In genomic region chr16:10895053-10895946, GRCh38 we compare ENCODE assay signal across 1 cellular context.
TF ChIP-seq lines count a peak whose summit lies in the region.

No MANE protein-coding gene starts in this region.

TF ChIP-seq in HepG2, 621 proteins besides CTCF, POLR2A, EP300 and RAD21 (continued from another document and continues in another):
- TF ChIP-seq ARID3A (IDR thresholded peaks at IDR 0.05; ENCODE audit: low read depth, low read length) (no peak), PHF20 (CRISPR knock-in tag; IDR thresholded peaks at IDR 0.05) (peak; percentile 53; the same call in 1 of the 2 replicates), IKZF1 (IDR thresholded peaks at IDR 0.05) (no peak), WIZ (CRISPR knock-in tag; IDR thresholded peaks at IDR 0.05) (peak; percentile 99), ZNF704 (CRISPR knock-in tag; IDR thresholded peaks at IDR 0.05; ENCODE audit: borderline replicate concordance) (peak; percentile 90; the same call in 1 of the 2 replicates), ZNF563 (CRISPR knock-in tag; IDR thresholded peaks at IDR 0.05) (peak; percentile 92; the same call in 1 of the 2 replicates), ZFP82 (CRISPR knock-in tag; IDR thresholded peaks at IDR 0.05; ENCODE audit: borderline replicate concordance) (no peak), GZF1 (CRISPR knock-in tag; IDR thresholded peaks at IDR 0.05) (peak; percentile 87), ZNF777 (CRISPR knock-in tag; IDR thresholded peaks at IDR 0.05) (peak; percentile 66; the same call in 1 of the 2 replicates), ZNF33B (CRISPR knock-in tag; IDR thresholded peaks at IDR 0.05) (0 out of 2 replicates have a peak, but pooled peaks have one; percentile 69), MIXL1 (CRISPR knock-in tag; IDR thresholded peaks at IDR 0.05) (peak; percentile 80; the same call in 1 of the 2 replicates), PRMT3 (CRISPR knock-in tag; IDR thresholded peaks at IDR 0.05; ENCODE audit: borderline replicate concordance, low read depth) (peak; percentile 87; the same call in 1 of the 2 replicates), MAFK (conservative IDR thresholded peaks at IDR 0.05 in 1 of 2, IDR thresholded peaks at IDR 0.05 in 1 of 2; ENCODE audit: low read length in 2 of 2) (peak; percentile 2 to 20; a peak in 2 of 4 replicates), THAP9 (CRISPR knock-in tag; IDR thresholded peaks at IDR 0.05; ENCODE audit: borderline replicate concordance) (peak; percentile 60; the same call in 1 of the 2 replicates), RFXANK (CRISPR knock-in tag; IDR thresholded peaks at IDR 0.05) (peak; percentile 87; the same call in 1 of the 2 replicates), MED13 (CRISPR knock-in tag; IDR thresholded peaks at IDR 0.05) (peak; percentile 84), CAMTA2 (CRISPR knock-in tag; IDR thresholded peaks at IDR 0.05; ENCODE audit: borderline replicate concordance) (peak; percentile 95; the same call in 1 of the 2 replicates), ZNF615 (CRISPR knock-in tag; IDR thresholded peaks at IDR 0.05; ENCODE audit: borderline replicate concordance) (0 out of 2 replicates have a peak, but pooled peaks have one; percentile 41), HES4 (CRISPR knock-in tag; IDR thresholded peaks at IDR 0.05; ENCODE audit: borderline replicate concordance) (peak; percentile 98), BATF2 (CRISPR knock-in tag; IDR thresholded peaks at IDR 0.05) (peak; percentile 92), CREM (IDR thresholded peaks at IDR 0.05) (no peak), CREM (CRISPR knock-in tag; IDR thresholded peaks at IDR 0.05) (peak; percentile 22; the same call in 1 of the 2 replicates), ZNF124 (CRISPR knock-in tag; IDR thresholded peaks at IDR 0.05) (peak; percentile 80; the same call in 1 of the 2 replicates), MAX (IDR thresholded peaks at IDR 0.05) (no peak), ZNF766 (CRISPR knock-in tag; IDR thresholded peaks at IDR 0.05; ENCODE audit: borderline replicate concordance) (peak; percentile 77; the same call in 1 of the 2 replicates), ZNF646 (CRISPR knock-in tag; IDR thresholded peaks at IDR 0.05) (no peak), MATR3 (CRISPR knock-in tag; IDR thresholded peaks at IDR 0.05) (no peak), TCF7L2 (IDR thresholded peaks at IDR 0.05; ENCODE audit: low read depth, low read length) (no peak), ZSCAN21 (CRISPR knock-in tag; IDR thresholded peaks at IDR 0.05; ENCODE audit: borderline replicate concordance) (peak; percentile 96; the same call in 1 of the 2 replicates), KAT7 (CRISPR knock-in tag; IDR thresholded peaks at IDR 0.05; ENCODE audit: borderline replicate concordance) (no peak), ZNF547 (CRISPR knock-in tag; IDR thresholded peaks at IDR 0.05) (peak; percentile 79; the same call in 1 of the 2 replicates), ZNF782 (CRISPR knock-in tag; IDR thresholded peaks at IDR 0.05; ENCODE audit: borderline replicate concordance) (peak; percentile 78; the same call in 1 of the 2 replicates), ZBTB49 (CRISPR knock-in tag; IDR thresholded peaks at IDR 0.05; ENCODE audit: borderline replicate concordance) (peak; percentile 97), DR1 (CRISPR knock-in tag; IDR thresholded peaks at IDR 0.05) (no peak), ZBTB26 (CRISPR knock-in tag; IDR thresholded peaks at IDR 0.05; ENCODE audit: borderline replicate concordance) (peak; percentile 94), RAD51 (IDR thresholded peaks at IDR 0.05; ENCODE audit: borderline replicate concordance) (no peak), ZNF737 (CRISPR knock-in tag; IDR thresholded peaks at IDR 0.05; ENCODE audit: borderline replicate concordance) (peak; percentile 97), ZSCAN5A (CRISPR knock-in tag; IDR thresholded peaks at IDR 0.05; ENCODE audit: borderline replicate concordance) (no peak), SRSF9 (IDR thresholded peaks at IDR 0.05; ENCODE audit: borderline replicate concordance, insufficient read depth, low read depth, low read length, poor library complexity, severe bottlenecking) (no peak), PRPF4 (IDR thresholded peaks at IDR 0.05; ENCODE audit: low read depth, low read length, poor library complexity, severe bottlenecking) (no peak), TEAD3 (CRISPR knock-in tag; optimal IDR thresholded peaks at IDR 0.05; ENCODE audit: borderline replicate concordance) (peak; percentile 65), ZSCAN29 (CRISPR knock-in tag; conservative IDR thresholded peaks at IDR 0.05) (no peak), KDM6A (CRISPR knock-in tag; IDR thresholded peaks at IDR 0.05; ENCODE audit: low read depth) (no peak), CC2D1A (CRISPR knock-in tag; IDR thresholded peaks at IDR 0.05) (0 out of 2 replicates have a peak, but pooled peaks have one; percentile 66), NONO (IDR thresholded peaks at IDR 0.05) (no peak), NONO (CRISPR knock-in tag; conservative IDR thresholded peaks at IDR 0.05) (0 out of 2 replicates have a peak, but pooled peaks have one; percentile 22)
